Comparison of ENCODE assay signal across 8 cellular contexts in genomic region chr19:6459356-6460098, GRCh38. TPM values are rescaled to one million over a fixed set of nuclear protein-coding genes. Genes with fewer than 3 reads are reported as not detected.
DNase-seq lines count a peak whose midpoint lies in the region; ATAC-seq, FAIRE-seq and TF ChIP-seq lines count a peak whose summit lies in the region.

Gene SLC25A23 (minus strand): TSS chr19:6459792. CDS start chr19:6459628, 164 bp downstream.

- TF ChIP-seq POLR2A in A549 (IDR thresholded peaks at IDR 0.05; ENCODE audit: low read length) = no peak
- peak; percentile 61 for TF ChIP-seq POLR2A in GM15510 (IDR thresholded peaks at IDR 0.05; ENCODE audit: borderline replicate concordance, extremely low read depth, insufficient read length)

- TF ChIP-seq CTCF in A549 (IDR thresholded peaks at IDR 0.05) = no peak

- peaks cover 10% of the 10 kb centered on the region for H3K4me1 ChIP-seq in A549
- peaks cover 29% of the 10 kb centered on the region for H3K4me1 ChIP-seq in mucosa of stomach (ENCODE audit: control insufficient read depth, insufficient read depth, low read length)
- peaks cover 14% of the 10 kb centered on the region for H3K4me1 ChIP-seq in stomach smooth muscle (ENCODE audit: control insufficient read depth, insufficient read depth, low read length)

- POLR2A ChIA-PET in A549 (lab: Yijun Ruan, JAX) = interaction anchor here (0.9 kb wide), 1 partner anchor 67 kb away, joined by 3 read pairs; the partner anchor contains the start of gene GTF2F1

- TF ChIP-seq EP300 in A549 (IDR thresholded peaks at IDR 0.05) = no peak

- H3K4me3 ChIP-seq in A549 = peak within 1 kb of the TSS; percentile 83
- peak within 1 kb of the TSS; percentile 95 for H3K4me3 ChIP-seq in mucosa of stomach (ENCODE audit: low read length)
- peak within 1 kb of the TSS; percentile 83 to 88 for H3K4me3 ChIP-seq in stomach smooth muscle (ENCODE audit: low read length in 2 of 2)

- H3K9me3 ChIP-seq in A549 (no peaks in the 10 kb centered on the region; the same call in 2 of the 3 replicates), mucosa of stomach (ENCODE audit: control insufficient read depth, low read length) (no peaks in the 10 kb centered on the region), stomach smooth muscle (ENCODE audit: control insufficient read depth in 2 of 2, low read length in 2 of 2) (peaks cover 0 to 1% of the 10 kb centered on the region in 2 donors)

- no peak for TF ChIP-seq RAD21 in A549 (conservative IDR thresholded peaks at IDR 0.05 in 1 of 2, IDR thresholded peaks at IDR 0.05 in 1 of 2)

- H3K27me3 ChIP-seq in mucosa of stomach (ENCODE audit: control insufficient read depth, insufficient read depth, low read length) = peaks cover 8% of the 10 kb centered on the region
- peaks cover 5 to 14% of the 10 kb centered on the region in 2 donors for H3K27me3 ChIP-seq in stomach smooth muscle (ENCODE audit: control insufficient read depth in 1 of 2, insufficient read depth in 2 of 2, low read length in 2 of 2)

- H3K9ac ChIP-seq in mucosa of stomach (ENCODE audit: low read length) (peak within 1 kb of the TSS; percentile 81), stomach smooth muscle (ENCODE audit: low read length in 2 of 2) (peak within 1 kb of the TSS; percentile 68)

- peak within 1 kb of the TSS; percentile 87 for H3K4me2 ChIP-seq in A549

- CTCF ChIA-PET in A549 (lab: Yijun Ruan, JAX) = interaction anchor here (0.8 to 1.1 kb wide), 2 partner anchors 24 to 61 kb away, joined by 3 to 4 read pairs; no protein-coding TSS in a partner anchor

- WGBS in A549 (ENCODE audit: missing lambda C conversion rate) = 2% methylated on average over 5 of the region's 62 CpGs

- H3K36me3 ChIP-seq in mucosa of stomach (ENCODE audit: control insufficient read depth, insufficient read depth, low read length) (no peaks in the 10 kb centered on the region), stomach smooth muscle (ENCODE audit: control insufficient read depth in 2 of 2, insufficient read depth in 2 of 2, low read length in 2 of 2) (peaks cover 14 to 17% of the 10 kb centered on the region in 2 donors)

- ATAC-seq in A549 (peak; percentile 80), HG03108 (IDR thresholded peaks at IDR 0.05; ENCODE audit: unreplicated experiment) (peak; percentile 38), esophagus mucosa (peak; percentile 48)

- peak; percentile 66 to 76 for DNase-seq in A549 (ENCODE audit: low read depth in 1 of 2, low spot score in 1 of 2)
- peak; percentile 75 for DNase-seq in NOMO-1 treated with dmso at 0.1 percent for 144 hours (lab: John Stamatoyannopoulos, UW; ENCODE audit: unreplicated experiment)
- peak; percentile 48 for DNase-seq in activated T-cell treated with anti-CD3 and anti-CD28 coated beads for 4 hours

- FAIRE-seq in A549 (lab: Jason Lieb, UNC) = no peak

- peak within 1 kb of the TSS; percentile 79 to 91 for H3K27ac ChIP-seq in A549
- peak within 1 kb of the TSS; percentile 64 for H3K27ac ChIP-seq in stomach smooth muscle (ENCODE audit: low read length)

TF ChIP-seq in A549, 52 proteins besides CTCF, POLR2A, EP300 and RAD21:
- no peak for TF ChIP-seq BHLHE40 (IDR thresholded peaks at IDR 0.05; ENCODE audit: low read depth, low read length)
- no peak for TF ChIP-seq EHMT2 (IDR thresholded peaks at IDR 0.05; ENCODE audit: low read depth)
- no peak for TF ChIP-seq PHF8 (IDR thresholded peaks at IDR 0.05; ENCODE audit: borderline replicate concordance, low read depth)
- TF ChIP-seq GATA3 (IDR thresholded peaks at IDR 0.05; ENCODE audit: borderline replicate concordance) = no peak
- no peak for TF ChIP-seq MAZ (IDR thresholded peaks at IDR 0.05; ENCODE audit: borderline replicate concordance, low read depth, low read length)
- TF ChIP-seq NR3C1 (IDR thresholded peaks at IDR 0.05) = no peak
- no peak for TF ChIP-seq POLR2AphosphoS2 (conservative IDR thresholded peaks at IDR 0.05; ENCODE audit: low read length)
- TF ChIP-seq ZNF302 (CRISPR knock-in tag; IDR thresholded peaks at IDR 0.05) = no peak

RNA-seq across cellular contexts. Expression of gene SLC25A23, which starts in this region (rescaled TPM):
- 3.3 and 7.3 TPM in 2 replicates for polyA plus RNA-seq in A549 (2011; rRNA removed)
- polyA plus RNA-seq in A549 (2012; cell fraction: cytosol; rRNA removed) = 6.0 and 7.7 TPM in 2 replicates
- polyA plus RNA-seq in A549 (2012; cell fraction: nucleus; rRNA removed) = 8.3 and 9.4 TPM in 2 replicates
- 15.5 to 18.6 TPM (median 18.2 TPM) in 3 replicates for polyA plus RNA-seq in A549 (2017; fragmentation: RNase III; extraction: RNeasy Plus Mini Kit Qiagen cat#74134 plus additional on column Dnase treatment)
- 6.6 and 14.3 TPM in 2 replicates for polyA minus RNA-seq in A549 (2011; rRNA and poly(A)+ RNA removed)
- total RNA-seq in esophagus mucosa = 31.1 TPM

Comparison
In these comparisons a context has a peak if more than half of its experiments do, and no peak if none do; other contexts are left out.
1. Peak in every context shown above with its lines: DNase-seq, ATAC-seq, H3K4me3 ChIP-seq and H3K27ac ChIP-seq.